Comparison of ENCODE assay signal across 1 cellular context in genomic region chrX:71221145-71221544, GRCh38.
TF ChIP-seq lines count a peak whose summit lies in the region.

No MANE protein-coding gene starts in this region.

TF ChIP-seq in HEK293, 187 proteins besides CTCF, POLR2A, EP300 and RAD21 (continued from another document):
- TF ChIP-seq, protein P1, sequence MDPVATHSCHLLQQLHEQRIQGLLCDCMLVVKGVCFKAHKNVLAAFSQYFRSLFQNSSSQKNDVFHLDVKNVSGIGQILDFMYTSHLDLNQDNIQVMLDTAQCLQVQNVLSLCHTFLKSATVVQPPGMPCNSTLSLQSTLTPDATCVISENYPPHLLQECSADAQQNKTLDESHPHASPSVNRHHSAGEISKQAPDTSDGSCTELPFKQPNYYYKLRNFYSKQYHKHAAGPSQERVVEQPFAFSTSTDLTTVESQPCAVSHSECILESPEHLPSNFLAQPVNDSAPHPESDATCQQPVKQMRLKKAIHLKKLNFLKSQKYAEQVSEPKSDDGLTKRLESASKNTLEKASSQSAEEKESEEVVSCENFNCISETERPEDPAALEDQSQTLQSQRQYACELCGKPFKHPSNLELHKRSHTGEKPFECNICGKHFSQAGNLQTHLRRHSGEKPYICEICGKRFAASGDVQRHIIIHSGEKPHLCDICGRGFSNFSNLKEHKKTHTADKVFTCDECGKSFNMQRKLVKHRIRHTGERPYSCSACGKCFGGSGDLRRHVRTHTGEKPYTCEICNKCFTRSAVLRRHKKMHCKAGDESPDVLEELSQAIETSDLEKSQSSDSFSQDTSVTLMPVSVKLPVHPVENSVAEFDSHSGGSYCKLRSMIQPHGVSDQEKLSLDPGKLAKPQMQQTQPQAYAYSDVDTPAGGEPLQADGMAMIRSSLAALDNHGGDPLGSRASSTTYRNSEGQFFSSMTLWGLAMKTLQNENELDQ (tag by site-specific recombination; IDR thresholded peaks at IDR 0.05; ENCODE audit: low read depth), result no peak
- TF ChIP-seq ZBTB6 (tag by site-specific recombination; IDR thresholded peaks at IDR 0.05), result no peak
- TF ChIP-seq GLIS1 (tag by site-specific recombination; IDR thresholded peaks at IDR 0.05), result no peak
- peak; percentile 76 for TF ChIP-seq ZNF433 (tag by site-specific recombination; IDR thresholded peaks at IDR 0.05; ENCODE audit: low read depth)
- no peak for TF ChIP-seq ZNF610 (tag by site-specific recombination; IDR thresholded peaks at IDR 0.05; ENCODE audit: borderline replicate concordance)
- no peak for TF ChIP-seq ZNF549 (tag by site-specific recombination; IDR thresholded peaks at IDR 0.05)
- TF ChIP-seq ZNF426 (tag by site-specific recombination; IDR thresholded peaks at IDR 0.05), result peak; percentile 80
- TF ChIP-seq GLI2 (tag by site-specific recombination; IDR thresholded peaks at IDR 0.05; ENCODE audit: borderline replicate concordance, low read depth), result peak; percentile 38; the same call in 1 of the 2 replicates
- TF ChIP-seq ZNF138 (tag by site-specific recombination; IDR thresholded peaks at IDR 0.05; ENCODE audit: borderline replicate concordance), result 0 out of 2 replicates have a peak, but pooled peaks have one; percentile 44
- TF ChIP-seq, protein P2, sequence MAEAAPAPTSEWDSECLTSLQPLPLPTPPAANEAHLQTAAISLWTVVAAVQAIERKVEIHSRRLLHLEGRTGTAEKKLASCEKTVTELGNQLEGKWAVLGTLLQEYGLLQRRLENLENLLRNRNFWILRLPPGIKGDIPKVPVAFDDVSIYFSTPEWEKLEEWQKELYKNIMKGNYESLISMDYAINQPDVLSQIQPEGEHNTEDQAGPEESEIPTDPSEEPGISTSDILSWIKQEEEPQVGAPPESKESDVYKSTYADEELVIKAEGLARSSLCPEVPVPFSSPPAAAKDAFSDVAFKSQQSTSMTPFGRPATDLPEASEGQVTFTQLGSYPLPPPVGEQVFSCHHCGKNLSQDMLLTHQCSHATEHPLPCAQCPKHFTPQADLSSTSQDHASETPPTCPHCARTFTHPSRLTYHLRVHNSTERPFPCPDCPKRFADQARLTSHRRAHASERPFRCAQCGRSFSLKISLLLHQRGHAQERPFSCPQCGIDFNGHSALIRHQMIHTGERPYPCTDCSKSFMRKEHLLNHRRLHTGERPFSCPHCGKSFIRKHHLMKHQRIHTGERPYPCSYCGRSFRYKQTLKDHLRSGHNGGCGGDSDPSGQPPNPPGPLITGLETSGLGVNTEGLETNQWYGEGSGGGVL (tag by site-specific recombination; IDR thresholded peaks at IDR 0.05), result no peak
- no peak for TF ChIP-seq ZNF24 (tag by site-specific recombination; IDR thresholded peaks at IDR 0.05)
- no peak for TF ChIP-seq OVOL3 (tag by site-specific recombination; IDR thresholded peaks at IDR 0.05)
- no peak for TF ChIP-seq ZNF521 (tag by site-specific recombination; IDR thresholded peaks at IDR 0.05)
- TF ChIP-seq ZNF585B (tag by site-specific recombination; IDR thresholded peaks at IDR 0.05), result no peak
- TF ChIP-seq, protein P3, sequence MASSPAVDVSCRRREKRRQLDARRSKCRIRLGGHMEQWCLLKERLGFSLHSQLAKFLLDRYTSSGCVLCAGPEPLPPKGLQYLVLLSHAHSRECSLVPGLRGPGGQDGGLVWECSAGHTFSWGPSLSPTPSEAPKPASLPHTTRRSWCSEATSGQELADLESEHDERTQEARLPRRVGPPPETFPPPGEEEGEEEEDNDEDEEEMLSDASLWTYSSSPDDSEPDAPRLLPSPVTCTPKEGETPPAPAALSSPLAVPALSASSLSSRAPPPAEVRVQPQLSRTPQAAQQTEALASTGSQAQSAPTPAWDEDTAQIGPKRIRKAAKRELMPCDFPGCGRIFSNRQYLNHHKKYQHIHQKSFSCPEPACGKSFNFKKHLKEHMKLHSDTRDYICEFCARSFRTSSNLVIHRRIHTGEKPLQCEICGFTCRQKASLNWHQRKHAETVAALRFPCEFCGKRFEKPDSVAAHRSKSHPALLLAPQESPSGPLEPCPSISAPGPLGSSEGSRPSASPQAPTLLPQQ (tag by site-specific recombination; IDR thresholded peaks at IDR 0.05), result no peak
- no peak for TF ChIP-seq ZNF18 (tag by site-specific recombination; IDR thresholded peaks at IDR 0.05)
- TF ChIP-seq ZNF394 (tag by site-specific recombination; IDR thresholded peaks at IDR 0.05; ENCODE audit: borderline replicate concordance), result peak; percentile 91
- TF ChIP-seq, protein P4, sequence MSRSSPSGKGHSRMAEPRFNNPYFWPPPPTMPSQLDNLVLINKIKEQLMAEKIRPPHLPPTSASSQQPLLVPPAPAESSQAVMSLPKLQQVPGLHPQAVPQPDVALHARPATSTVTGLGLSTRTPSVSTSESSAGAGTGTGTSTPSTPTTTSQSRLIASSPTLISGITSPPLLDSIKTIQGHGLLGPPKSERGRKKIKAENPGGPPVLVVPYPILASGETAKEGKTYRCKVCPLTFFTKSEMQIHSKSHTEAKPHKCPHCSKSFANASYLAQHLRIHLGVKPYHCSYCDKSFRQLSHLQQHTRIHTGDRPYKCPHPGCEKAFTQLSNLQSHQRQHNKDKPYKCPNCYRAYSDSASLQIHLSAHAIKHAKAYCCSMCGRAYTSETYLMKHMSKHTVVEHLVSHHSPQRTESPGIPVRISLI (tag by site-specific recombination; IDR thresholded peaks at IDR 0.05), result no peak
- TF ChIP-seq ZNF214 (tag by site-specific recombination; IDR thresholded peaks at IDR 0.05; ENCODE audit: borderline replicate concordance), result no peak
- no peak for TF ChIP-seq ZBTB7A (tag by site-specific recombination; IDR thresholded peaks at IDR 0.05; ENCODE audit: low read depth)
- TF ChIP-seq ZNF510 (tag by site-specific recombination; IDR thresholded peaks at IDR 0.05; ENCODE audit: insufficient replicate concordance), result peak; percentile 41
- no peak for TF ChIP-seq ZNF350 (tag by site-specific recombination; IDR thresholded peaks at IDR 0.05)
- TF ChIP-seq ZNF341 (tag by site-specific recombination; IDR thresholded peaks at IDR 0.05; ENCODE audit: low read depth), result 0 out of 2 replicates have a peak, but pooled peaks have one; percentile 13
- TF ChIP-seq ZNF114 (tag by site-specific recombination; IDR thresholded peaks at IDR 0.05), result no peak
- TF ChIP-seq ZSCAN18 (tag by site-specific recombination; IDR thresholded peaks at IDR 0.05), result no peak
